Comparison of ENCODE assay signal across 10 cellular contexts in genomic region chr4:158020175-158020574, GRCh38.
DNase-seq lines count a peak whose midpoint lies in the region; ATAC-seq and TF ChIP-seq lines count a peak whose summit lies in the region.
"Had no signal": no experiment of that assay in that cellular context is flagged by ENCODE, and none has a peak within 500 bp of the region (broad histone marks: within the 10 kb centered on the region; RNA-seq: fewer than 3 reads in every experiment).

No MANE protein-coding gene starts in this region.

- H3K9me3 Mint-ChIP-seq in activated T-cell treated with anti-CD3 and anti-CD28 coated beads, Interleukin-2, amount 50 U/mL, for 72 hours, result no peaks in the 10 kb centered on the region
- H3K9me3 Mint-ChIP-seq: activated naive CD8-positive, alpha-beta T cell treated with anti-CD3 and anti-CD28 coated beads, Interleukin-2, amount 50 U/mL, for 24 hours had no signal

- no peaks in the 10 kb centered on the region for H3K4me1 Mint-ChIP-seq in activated T-cell treated with anti-CD3 and anti-CD28 coated beads, Interleukin-2, amount 50 U/mL, for 72 hours (ENCODE audit: low read depth)
- H3K4me1 Mint-ChIP-seq: activated naive CD8-positive, alpha-beta T cell treated with anti-CD3 and anti-CD28 coated beads, Interleukin-2, amount 50 U/mL, for 24 hours had no signal

- TF ChIP-seq CTCF in adrenal gland (IDR thresholded peaks at IDR 0.05), result no peak

- H3K4me1 ChIP-seq in HAP-1 (peaks cover 28% of the 10 kb centered on the region), adrenal gland (replicated peaks in 1 of 2) (peaks cover 22 to 25% of the 10 kb centered on the region in 2 donors), right cardiac atrium (ENCODE audit: control insufficient read depth, insufficient read depth, low read length) (no peaks in the 10 kb centered on the region), skeletal muscle tissue (ENCODE audit: control insufficient read depth in 3 of 3, insufficient read depth in 3 of 3, low read length in 3 of 3) (peaks cover 0 to 2% (median 0%) of the 10 kb centered on the region in 3 donors)

- H3K27ac Mint-ChIP-seq in activated T-cell treated with anti-CD3 and anti-CD28 coated beads, Interleukin-2, amount 50 U/mL, for 72 hours, result no peak overlapping the region
- H3K27ac Mint-ChIP-seq: activated naive CD8-positive, alpha-beta T cell treated with anti-CD3 and anti-CD28 coated beads, Interleukin-2, amount 50 U/mL, for 24 hours had no signal

- H3K4me3 ChIP-seq in HAP-1 (no peak overlapping the region), adrenal gland (no peak overlapping the region), right cardiac atrium (ENCODE audit: low read length) (no peak overlapping the region), skeletal muscle tissue (ENCODE audit: low read length in 3 of 3) (no peak overlapping the region)

- DNase-seq in HAP-1 (ENCODE audit: low spot score in 2 of 2) (peak; percentile 68 to 96), adrenal gland (peak in 5 of 7 donors; percentile 48 to 71 (median 61)), right cardiac atrium (no peak), C1 segment of cervical spinal cord (lab: John Stamatoyannopoulos, UW) (no peak), NOMO-1 treated with dmso at 0.1 percent for 144 hours (lab: John Stamatoyannopoulos, UW; ENCODE audit: unreplicated experiment) (no peak)
- DNase-seq in activated T-cell treated with anti-CD3 and anti-CD28 coated beads, Interleukin-2, amount 50 U/mL, for 72 hours, result no peak
- DNase-seq: activated naive CD8-positive, alpha-beta T cell treated with anti-CD3 and anti-CD28 coated beads, Interleukin-2, amount 50 U/mL, for 24 hours; NCI-H187 treated with DMSO at 0.1 percent for 48 hours had no signal

- H3K9me3 ChIP-seq in HAP-1 (no peaks in the 10 kb centered on the region), adrenal gland (replicated peaks in 1 of 3) (no peaks in the 10 kb centered on the region), right cardiac atrium (ENCODE audit: control insufficient read depth, low read length) (no peaks in the 10 kb centered on the region), skeletal muscle tissue (ENCODE audit: control insufficient read depth in 3 of 3, low read length in 3 of 3) (no peaks in the 10 kb centered on the region)

- no peak overlapping the region for H3K4me3 Mint-ChIP-seq in activated T-cell treated with anti-CD3 and anti-CD28 coated beads, Interleukin-2, amount 50 U/mL, for 72 hours
- H3K4me3 Mint-ChIP-seq: activated naive CD8-positive, alpha-beta T cell treated with anti-CD3 and anti-CD28 coated beads, Interleukin-2, amount 50 U/mL, for 24 hours had no signal

- no peaks in the 10 kb centered on the region for H3K27me3 ChIP-seq in HAP-1 (ENCODE audit: low read depth)
- no peaks in the 10 kb centered on the region for H3K27me3 ChIP-seq in adrenal gland
- no peaks in the 10 kb centered on the region for H3K27me3 ChIP-seq in right cardiac atrium (ENCODE audit: control insufficient read depth, insufficient read depth)
- H3K27me3 ChIP-seq in skeletal muscle tissue (ENCODE audit: control insufficient read depth in 3 of 3, insufficient read depth in 3 of 3, low read length in 3 of 3), result no peaks in the 10 kb centered on the region

- H3K27me3 Mint-ChIP-seq in activated T-cell treated with anti-CD3 and anti-CD28 coated beads, Interleukin-2, amount 50 U/mL, for 72 hours (ENCODE audit: low read depth), result no peaks in the 10 kb centered on the region
- H3K27me3 Mint-ChIP-seq: activated naive CD8-positive, alpha-beta T cell treated with anti-CD3 and anti-CD28 coated beads, Interleukin-2, amount 50 U/mL, for 24 hours had no signal

- no peaks in the 10 kb centered on the region for H3K36me3 Mint-ChIP-seq in activated T-cell treated with anti-CD3 and anti-CD28 coated beads, Interleukin-2, amount 50 U/mL, for 72 hours (ENCODE audit: insufficient read depth in 2 of 2)

- in situ Hi-C loops in HAP-1 (cut with MboI; ENCODE audit: low sequenced_read_pairs), result no loop called here

- peak; percentile 71 to 72 for ATAC-seq in right cardiac atrium
- ATAC-seq in GM18861 (IDR thresholded peaks at IDR 0.05; ENCODE audit: unreplicated experiment), result no peak
- ATAC-seq in activated T-cell treated with anti-CD3 and anti-CD28 coated beads, Interleukin-2, amount 50 U/mL, for 72 hours (replicated peaks in 1 of 2), result no peak
- ATAC-seq: activated naive CD8-positive, alpha-beta T cell treated with anti-CD3 and anti-CD28 coated beads, Interleukin-2, amount 50 U/mL, for 24 hours had no signal

- H3K9ac ChIP-seq in skeletal muscle tissue (ENCODE audit: low read depth in 1 of 3, low read length in 3 of 3), result no peak overlapping the region

- peak overlapping the region; percentile 9 to 65 (median 46) for H3K27ac ChIP-seq in adrenal gland
- no peak overlapping the region for H3K27ac ChIP-seq in right cardiac atrium (ENCODE audit: low read length)
- H3K27ac ChIP-seq in skeletal muscle tissue (ENCODE audit: low read depth, low read length), result peak overlapping the region; percentile 2

- TF ChIP-seq POLR2A in adrenal gland (IDR thresholded peaks at IDR 0.05), result no peak

- intact Hi-C loops in adrenal gland (cut with DNase I) (no loop called here), right cardiac atrium (cut with DNase I) (no loop called here)

- H3K36me3 ChIP-seq in HAP-1 (replicated peaks) (no peaks in the 10 kb centered on the region), adrenal gland (replicated peaks in 1 of 2) (no peaks in the 10 kb centered on the region), skeletal muscle tissue (ENCODE audit: control insufficient read depth in 3 of 3, insufficient read depth in 3 of 3, low read length in 3 of 3) (no peaks in the 10 kb centered on the region)

Comparison
In these comparisons a context has a peak if more than half of its experiments do, and no peak if none do; other contexts are left out.
1. DNase-seq: peak in HAP-1 (2 of 2) and adrenal gland (5 of 7); none in right cardiac atrium (0 of 3), C1 segment of cervical spinal cord (0 of 14), NOMO-1 treated with dmso at 0.1 percent for 144 hours (single experiment) and activated T-cell treated with anti-CD3 and anti-CD28 coated beads, Interleukin-2, amount 50 U/mL, for 72 hours (0 of 2).
2. ATAC-seq: peak in right cardiac atrium (2 of 2); none in GM18861 (single experiment) and activated T-cell treated with anti-CD3 and anti-CD28 coated beads, Interleukin-2, amount 50 U/mL, for 72 hours (0 of 2).